Comparison of ENCODE assay signal across 19 cellular contexts in the genomic region with DNA sequence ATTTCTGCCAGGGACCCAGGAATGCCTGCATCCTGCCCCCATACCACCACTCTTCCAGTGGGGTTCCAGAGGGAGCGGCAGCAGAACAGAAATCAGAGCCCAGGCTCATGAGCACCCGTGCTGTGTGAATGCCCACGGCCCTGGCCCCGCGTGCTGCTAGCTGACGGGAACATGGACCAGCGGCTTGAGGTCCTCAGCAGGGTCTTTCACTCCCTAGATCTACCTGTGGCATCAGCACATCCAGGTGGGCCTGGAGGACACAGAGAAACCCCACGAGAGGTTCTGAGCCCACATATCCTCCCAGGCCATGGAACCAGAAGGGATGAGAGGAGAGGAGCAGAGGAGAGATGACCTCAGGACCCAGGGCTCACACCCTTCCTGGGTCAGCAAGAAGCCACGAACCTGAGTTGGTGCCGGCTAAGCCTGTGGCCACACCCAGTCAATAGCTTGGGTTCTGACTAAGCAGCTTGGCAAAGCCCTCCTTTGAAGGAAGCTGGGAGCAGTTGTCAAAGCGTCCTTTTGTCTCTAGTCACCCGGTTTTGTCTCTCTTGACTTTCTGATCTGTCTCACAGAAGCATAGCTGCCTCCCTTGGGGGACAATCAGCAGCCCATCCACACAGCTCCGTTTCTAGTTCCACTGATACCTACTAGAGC.
"Had no signal": no experiment of that assay in that cellular context is flagged by ENCODE, and none has a peak within 500 bp of the region (broad histone marks: within the 10 kb centered on the region; RNA-seq: fewer than 3 reads in every experiment).

No MANE protein-coding gene starts in this region.

- H3K9me3 ChIP-seq: left ventricle myocardium inferior, mucosa of descending colon, right atrium auricular region, transverse colon, vagina had no signal

- H3K36me3 ChIP-seq: left ventricle myocardium inferior, right atrium auricular region, transverse colon, vagina had no signal

- ATAC-seq: activated T-helper 17 cell treated with anti-CD3 and anti-CD28 coated beads, Interleukin-2, amount 50 U/mL, for 72 hours; effector memory CD8-positive, alpha-beta T cell; mucosa of descending colon; natural killer cell; stimulated activated naive CD8-positive, alpha-beta T cell treated with anti-CD3 and anti-CD28 coated beads, Interleukin-15, Interleukin-2, amounts not matched to agents 100 U/mL and 50 U/mL, for 24 hours had no signal

- H3K4me3 ChIP-seq: left ventricle myocardium inferior, mucosa of descending colon, right atrium auricular region, smooth muscle cell, transverse colon, vagina had no signal

- DNase-seq: activated CD4-positive, alpha-beta T cell treated with anti-CD3 and anti-CD28 coated beads for 1 hour; activated CD4-positive, alpha-beta T cell treated with anti-CD3 and anti-CD28 coated beads, Interleukin-2, amount 50 U/mL, for 4 hours; activated naive CD4-positive, alpha-beta T cell treated with Interleukin-2 at 50 U/mL for 16 hours; activated T-cell treated with anti-CD3 and anti-CD28 coated beads for 4 hours; anterior cingulate cortex; cerebellar nuclear complex; dermis blood vessel endothelial cell; effector memory CD8-positive, alpha-beta T cell; hypothalamus; left ventricle myocardium inferior; mucosa of descending colon; natural killer cell; stimulated activated naive CD8-positive, alpha-beta T cell treated with anti-CD3 and anti-CD28 coated beads, Interleukin-15, Interleukin-2, amounts not matched to agents 100 U/mL and 50 U/mL, for 24 hours; transverse colon had no signal

- H3K27me3 ChIP-seq: right atrium auricular region, transverse colon, vagina had no signal

- H3K4me2 ChIP-seq: smooth muscle cell had no signal

- H3K27ac ChIP-seq: epithelial cell of prostate, left ventricle myocardium inferior, right atrium auricular region, transverse colon, vagina had no signal
